In genomic region chr2:916935-917334, GRCh38 we compare ENCODE assay signal across 26 cellular contexts.
"Had no signal": no experiment of that assay in that cellular context is flagged by ENCODE, and none has a peak within 500 bp of the region (broad histone marks: within the 10 kb centered on the region; RNA-seq: fewer than 3 reads in every experiment).

No MANE protein-coding gene starts in this region.

- ATAC-seq: stimulated activated effector memory CD8-positive, alpha-beta T cell treated with anti-CD3 and anti-CD28 coated beads, Interleukin-12 subunit alpha, Interleukin-12 subunit beta, amount 100 ng/mL, for 72 hours; stimulated activated memory B cell treated with anti-CD40 and anti-IgM and Interleukin-4, amounts not matched to agents 10 μg/mL and 1 μg/mL and 100 μg/mL, for 72 hours; stimulated activated naive B cell treated with anti-CD40 and anti-IgM and Interleukin-4, amounts not matched to agents 10 μg/mL and 1 μg/mL and 100 μg/mL, for 72 hours; stimulated activated naive CD8-positive, alpha-beta T cell treated with anti-CD3 and anti-CD28 coated beads, Interleukin-15, amount 100 ng/mL, for 72 hours; stimulated activated naive CD8-positive, alpha-beta T cell treated with anti-CD3 and anti-CD28 coated beads, Interleukin-15, Interleukin-2, amounts not matched to agents 100 U/mL and 50 U/mL, for 24 hours; upper lobe of right lung had no signal

- H3K9me3 ChIP-seq: stomach, suprapubic skin, testis, thoracic aorta, thyroid gland, tibial artery, tibial nerve, transverse colon, upper lobe of left lung, upper lobe of right lung, uterus had no signal

- H3K27me3 ChIP-seq: testis, thyroid gland, tibial nerve, transverse colon, upper lobe of left lung, upper lobe of right lung, uterus had no signal

- DNase-seq: stimulated activated CD4-positive, alpha-beta T cell treated with anti-CD3 and anti-CD28 coated beads, Interleukin-2, amount 100 ng/mL, for 48 hours; stimulated activated CD4-positive, alpha-beta T cell treated with anti-CD3 and anti-CD28 coated beads, Interleukin-4, amount 100 ng/mL, for 1 hour; stimulated activated CD4-positive, alpha-beta T cell treated with anti-CD3 and anti-CD28 coated beads, Interleukin-4, amount 100 ng/mL, for 24 hours; stimulated activated CD4-positive, alpha-beta T cell treated with anti-CD3 and anti-CD28 coated beads, Interleukin-4, amount 100 ng/mL, for 4 hours; stimulated activated CD8-positive, alpha-beta memory T cell treated with anti-CD3 and anti-CD28 coated beads, Interleukin-4, amount 100 ng/mL, for 48 hours; stimulated activated naive B cell treated with anti-CD40 and anti-IgM and Interleukin-4, amounts not matched to agents 10 μg/mL and 1 μg/mL and 100 μg/mL, for 72 hours; stimulated activated naive CD4-positive, alpha-beta T cell; stimulated activated naive CD4-positive, alpha-beta T cell treated with Interleukin-2 at 50 U/mL for 16 hours; stimulated activated naive CD8-positive, alpha-beta T cell treated with anti-CD3 and anti-CD28 coated beads, Interleukin-15, amount 100 ng/mL, for 72 hours; stimulated activated naive CD8-positive, alpha-beta T cell treated with anti-CD3 and anti-CD28 coated beads, Interleukin-15, Interleukin-2, amounts not matched to agents 100 U/mL and 50 U/mL, for 24 hours; stomach; substantia nigra; testis; thyroid gland; tibial artery; transverse colon; trophoblast cell; upper lobe of left lung; upper lobe of right lung; uterus had no signal

- H3K36me3 ChIP-seq: stomach, suprapubic skin, thoracic aorta, thyroid gland, tibial artery, tibial nerve, transverse colon, upper lobe of left lung, upper lobe of right lung, uterus had no signal

- H3K27ac ChIP-seq: stomach, suprapubic skin, testis, thoracic aorta, thyroid gland, tibial artery, tibial nerve, transverse colon, upper lobe of left lung, upper lobe of right lung, uterus had no signal

- FAIRE-seq: urothelium cell line had no signal

- H3K4me1 ChIP-seq: stomach, suprapubic skin, testis, thyroid gland, tibial artery, tibial nerve, transverse colon, upper lobe of left lung, upper lobe of right lung, uterus had no signal

- H3K4me3 ChIP-seq: stomach, suprapubic skin, testis, thoracic aorta, thyroid gland, tibial artery, tibial nerve, transverse colon, upper lobe of left lung, upper lobe of right lung, uterus had no signal
